ENCODE assay signal across 1 cellular context in the genomic region with DNA sequence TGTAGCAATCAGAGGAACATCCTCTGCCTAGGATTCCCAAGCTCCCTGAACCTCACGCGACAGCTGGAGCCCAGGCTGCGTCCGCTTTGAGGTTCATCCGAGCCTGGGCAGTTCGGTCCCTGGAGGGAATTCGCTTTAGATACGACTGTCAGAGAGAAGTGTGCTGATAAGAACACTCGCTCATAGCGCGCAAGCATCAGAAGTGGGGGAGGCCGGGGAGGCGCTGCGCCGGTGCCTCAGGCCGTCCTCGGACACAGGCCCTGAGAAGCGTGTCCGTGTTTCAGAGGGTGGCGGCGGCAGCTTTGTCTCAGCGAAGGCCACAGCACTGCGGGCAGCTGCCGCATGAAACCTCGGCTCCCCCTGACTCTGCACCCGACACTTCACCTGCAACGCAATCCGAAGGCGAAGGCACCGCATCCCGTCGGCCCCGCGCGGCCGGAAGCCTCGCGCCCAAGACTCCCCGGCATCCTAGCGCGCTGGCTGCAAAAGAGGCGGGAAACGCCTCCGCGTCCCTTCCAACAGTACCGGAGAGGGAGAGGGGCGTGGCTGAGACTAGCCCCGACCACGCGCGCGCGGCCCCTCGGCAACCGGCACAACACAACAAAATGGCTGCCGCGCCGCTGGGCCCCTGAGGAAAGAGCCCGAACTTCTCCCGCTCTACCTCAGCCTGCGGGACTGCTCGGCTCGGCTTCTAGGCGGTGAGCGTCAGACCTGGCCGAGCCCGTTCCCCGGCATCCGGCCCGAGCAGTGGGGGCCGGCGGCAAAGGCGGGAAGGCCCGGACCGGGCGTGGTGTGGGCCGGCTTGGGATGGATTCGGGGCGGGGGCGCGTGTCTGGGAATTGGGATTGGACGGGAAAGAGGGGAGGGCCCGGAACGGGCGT.
TF ChIP-seq lines count a peak whose summit lies in the region.

TSS of gene CNTRL (plus strand) at position 586 of the 881 bp plus-strand sequence. CDS start 13,372 bp downstream, outside the sequence.

TF ChIP-seq in WTC11, 78 proteins besides CTCF, POLR2A, EP300 and RAD21 (continued from another document and continues in another):
- TF ChIP-seq, protein P1, sequence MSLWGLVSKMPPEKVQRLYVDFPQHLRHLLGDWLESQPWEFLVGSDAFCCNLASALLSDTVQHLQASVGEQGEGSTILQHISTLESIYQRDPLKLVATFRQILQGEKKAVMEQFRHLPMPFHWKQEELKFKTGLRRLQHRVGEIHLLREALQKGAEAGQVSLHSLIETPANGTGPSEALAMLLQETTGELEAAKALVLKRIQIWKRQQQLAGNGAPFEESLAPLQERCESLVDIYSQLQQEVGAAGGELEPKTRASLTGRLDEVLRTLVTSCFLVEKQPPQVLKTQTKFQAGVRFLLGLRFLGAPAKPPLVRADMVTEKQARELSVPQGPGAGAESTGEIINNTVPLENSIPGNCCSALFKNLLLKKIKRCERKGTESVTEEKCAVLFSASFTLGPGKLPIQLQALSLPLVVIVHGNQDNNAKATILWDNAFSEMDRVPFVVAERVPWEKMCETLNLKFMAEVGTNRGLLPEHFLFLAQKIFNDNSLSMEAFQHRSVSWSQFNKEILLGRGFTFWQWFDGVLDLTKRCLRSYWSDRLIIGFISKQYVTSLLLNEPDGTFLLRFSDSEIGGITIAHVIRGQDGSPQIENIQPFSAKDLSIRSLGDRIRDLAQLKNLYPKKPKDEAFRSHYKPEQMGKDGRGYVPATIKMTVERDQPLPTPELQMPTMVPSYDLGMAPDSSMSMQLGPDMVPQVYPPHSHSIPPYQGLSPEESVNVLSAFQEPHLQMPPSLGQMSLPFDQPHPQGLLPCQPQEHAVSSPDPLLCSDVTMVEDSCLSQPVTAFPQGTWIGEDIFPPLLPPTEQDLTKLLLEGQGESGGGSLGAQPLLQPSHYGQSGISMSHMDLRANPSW (CRISPR knock-in tag; conservative IDR thresholded peaks at IDR 0.05; ENCODE audit: low read depth) = no peak
- TF ChIP-seq MXD4 (CRISPR knock-in tag; IDR thresholded peaks at IDR 0.05; ENCODE audit: borderline replicate concordance) (no peak), ZNF671 (CRISPR knock-in tag; IDR thresholded peaks at IDR 0.05) (no peak), OVOL2 (CRISPR knock-in tag; IDR thresholded peaks at IDR 0.05; ENCODE audit: borderline replicate concordance) (no peak), NFE2L1 (CRISPR knock-in tag; IDR thresholded peaks at IDR 0.05) (peak; percentile 96), ESRRA (CRISPR knock-in tag; IDR thresholded peaks at IDR 0.05; ENCODE audit: borderline replicate concordance) (peak; percentile 92), NR2C2 (CRISPR knock-in tag; IDR thresholded peaks at IDR 0.05) (peak; percentile 80; the same call in 1 of the 2 replicates), ZNF317 (CRISPR knock-in tag; IDR thresholded peaks at IDR 0.05; ENCODE audit: borderline replicate concordance, low read depth) (peak; percentile 27; the same call in 1 of the 2 replicates), ZNF263 (CRISPR knock-in tag; IDR thresholded peaks at IDR 0.05; ENCODE audit: low read depth) (no peak; the same call in 1 of the 2 replicates), NR1H2 (CRISPR knock-in tag; IDR thresholded peaks at IDR 0.05) (no peak), JUN (CRISPR knock-in tag; IDR thresholded peaks at IDR 0.05) (no peak; the same call in 1 of the 2 replicates), ZNF416 (CRISPR knock-in tag; IDR thresholded peaks at IDR 0.05) (no peak), IRF2 (CRISPR knock-in tag; IDR thresholded peaks at IDR 0.05; ENCODE audit: borderline replicate concordance, low read depth) (peak; percentile 94), GTF2I (CRISPR knock-in tag; conservative IDR thresholded peaks at IDR 0.05) (no peak), ZNF121 (CRISPR knock-in tag; IDR thresholded peaks at IDR 0.05) (peak; percentile 5; the same call in 1 of the 2 replicates), HMGA2 (CRISPR knock-in tag; IDR thresholded peaks at IDR 0.05) (no peak), PRRX2 (CRISPR knock-in tag; IDR thresholded peaks at IDR 0.05) (no peak), ZBTB21 (CRISPR knock-in tag; IDR thresholded peaks at IDR 0.05; ENCODE audit: borderline replicate concordance) (peak; percentile 90), ZNF423 (CRISPR knock-in tag; IDR thresholded peaks at IDR 0.05) (no peak), CBFB (CRISPR knock-in tag; IDR thresholded peaks at IDR 0.05; ENCODE audit: low read depth) (0 out of 2 replicates have a peak, but pooled peaks have one; percentile 61), SOX15 (CRISPR knock-in tag; IDR thresholded peaks at IDR 0.05) (no peak), RORB (CRISPR knock-in tag; IDR thresholded peaks at IDR 0.05) (no peak), TP53 (CRISPR knock-in tag; IDR thresholded peaks at IDR 0.05) (peak; percentile 88), ERG (CRISPR knock-in tag; IDR thresholded peaks at IDR 0.05) (no peak), NFATC4 (CRISPR knock-in tag; IDR thresholded peaks at IDR 0.05) (no peak), ZNF396 (CRISPR knock-in tag; IDR thresholded peaks at IDR 0.05; ENCODE audit: borderline replicate concordance) (no peak), NFYB (CRISPR knock-in tag; conservative IDR thresholded peaks at IDR 0.05; ENCODE audit: low read depth) (peak; percentile 51)
- TF ChIP-seq, protein P2, sequence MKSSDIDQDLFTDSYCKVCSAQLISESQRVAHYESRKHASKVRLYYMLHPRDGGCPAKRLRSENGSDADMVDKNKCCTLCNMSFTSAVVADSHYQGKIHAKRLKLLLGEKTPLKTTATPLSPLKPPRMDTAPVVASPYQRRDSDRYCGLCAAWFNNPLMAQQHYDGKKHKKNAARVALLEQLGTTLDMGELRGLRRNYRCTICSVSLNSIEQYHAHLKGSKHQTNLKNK (CRISPR knock-in tag; IDR thresholded peaks at IDR 0.05) = no peak
- TF ChIP-seq, protein P3, sequence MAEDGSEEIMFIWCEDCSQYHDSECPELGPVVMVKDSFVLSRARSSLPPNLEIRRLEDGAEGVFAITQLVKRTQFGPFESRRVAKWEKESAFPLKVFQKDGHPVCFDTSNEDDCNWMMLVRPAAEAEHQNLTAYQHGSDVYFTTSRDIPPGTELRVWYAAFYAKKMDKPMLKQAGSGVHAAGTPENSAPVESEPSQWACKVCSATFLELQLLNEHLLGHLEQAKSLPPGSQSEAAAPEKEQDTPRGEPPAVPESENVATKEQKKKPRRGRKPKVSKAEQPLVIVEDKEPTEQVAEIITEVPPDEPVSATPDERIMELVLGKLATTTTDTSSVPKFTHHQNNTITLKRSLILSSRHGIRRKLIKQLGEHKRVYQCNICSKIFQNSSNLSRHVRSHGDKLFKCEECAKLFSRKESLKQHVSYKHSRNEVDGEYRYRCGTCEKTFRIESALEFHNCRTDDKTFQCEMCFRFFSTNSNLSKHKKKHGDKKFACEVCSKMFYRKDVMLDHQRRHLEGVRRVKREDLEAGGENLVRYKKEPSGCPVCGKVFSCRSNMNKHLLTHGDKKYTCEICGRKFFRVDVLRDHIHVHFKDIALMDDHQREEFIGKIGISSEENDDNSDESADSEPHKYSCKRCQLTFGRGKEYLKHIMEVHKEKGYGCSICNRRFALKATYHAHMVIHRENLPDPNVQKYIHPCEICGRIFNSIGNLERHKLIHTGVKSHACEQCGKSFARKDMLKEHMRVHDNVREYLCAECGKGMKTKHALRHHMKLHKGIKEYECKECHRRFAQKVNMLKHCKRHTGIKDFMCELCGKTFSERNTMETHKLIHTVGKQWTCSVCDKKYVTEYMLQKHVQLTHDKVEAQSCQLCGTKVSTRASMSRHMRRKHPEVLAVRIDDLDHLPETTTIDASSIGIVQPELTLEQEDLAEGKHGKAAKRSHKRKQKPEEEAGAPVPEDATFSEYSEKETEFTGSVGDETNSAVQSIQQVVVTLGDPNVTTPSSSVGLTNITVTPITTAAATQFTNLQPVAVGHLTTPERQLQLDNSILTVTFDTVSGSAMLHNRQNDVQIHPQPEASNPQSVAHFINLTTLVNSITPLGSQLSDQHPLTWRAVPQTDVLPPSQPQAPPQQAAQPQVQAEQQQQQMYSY (CRISPR knock-in tag; IDR thresholded peaks at IDR 0.05) = peak; percentile 68
- TF ChIP-seq, protein P4, sequence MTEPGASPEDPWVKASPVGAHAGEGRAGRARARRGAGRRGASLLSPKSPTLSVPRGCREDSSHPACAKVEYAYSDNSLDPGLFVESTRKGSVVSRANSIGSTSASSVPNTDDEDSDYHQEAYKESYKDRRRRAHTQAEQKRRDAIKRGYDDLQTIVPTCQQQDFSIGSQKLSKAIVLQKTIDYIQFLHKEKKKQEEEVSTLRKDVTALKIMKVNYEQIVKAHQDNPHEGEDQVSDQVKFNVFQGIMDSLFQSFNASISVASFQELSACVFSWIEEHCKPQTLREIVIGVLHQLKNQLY (CRISPR knock-in tag; IDR thresholded peaks at IDR 0.05) = peak; percentile 90; the same call in 1 of the 2 replicates
- TF ChIP-seq, protein P5, sequence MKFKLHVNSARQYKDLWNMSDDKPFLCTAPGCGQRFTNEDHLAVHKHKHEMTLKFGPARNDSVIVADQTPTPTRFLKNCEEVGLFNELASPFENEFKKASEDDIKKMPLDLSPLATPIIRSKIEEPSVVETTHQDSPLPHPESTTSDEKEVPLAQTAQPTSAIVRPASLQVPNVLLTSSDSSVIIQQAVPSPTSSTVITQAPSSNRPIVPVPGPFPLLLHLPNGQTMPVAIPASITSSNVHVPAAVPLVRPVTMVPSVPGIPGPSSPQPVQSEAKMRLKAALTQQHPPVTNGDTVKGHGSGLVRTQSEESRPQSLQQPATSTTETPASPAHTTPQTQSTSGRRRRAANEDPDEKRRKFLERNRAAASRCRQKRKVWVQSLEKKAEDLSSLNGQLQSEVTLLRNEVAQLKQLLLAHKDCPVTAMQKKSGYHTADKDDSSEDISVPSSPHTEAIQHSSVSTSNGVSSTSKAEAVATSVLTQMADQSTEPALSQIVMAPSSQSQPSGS (CRISPR knock-in tag; IDR thresholded peaks at IDR 0.05; ENCODE audit: borderline replicate concordance, low read depth) = no peak
- TF ChIP-seq, protein P6, sequence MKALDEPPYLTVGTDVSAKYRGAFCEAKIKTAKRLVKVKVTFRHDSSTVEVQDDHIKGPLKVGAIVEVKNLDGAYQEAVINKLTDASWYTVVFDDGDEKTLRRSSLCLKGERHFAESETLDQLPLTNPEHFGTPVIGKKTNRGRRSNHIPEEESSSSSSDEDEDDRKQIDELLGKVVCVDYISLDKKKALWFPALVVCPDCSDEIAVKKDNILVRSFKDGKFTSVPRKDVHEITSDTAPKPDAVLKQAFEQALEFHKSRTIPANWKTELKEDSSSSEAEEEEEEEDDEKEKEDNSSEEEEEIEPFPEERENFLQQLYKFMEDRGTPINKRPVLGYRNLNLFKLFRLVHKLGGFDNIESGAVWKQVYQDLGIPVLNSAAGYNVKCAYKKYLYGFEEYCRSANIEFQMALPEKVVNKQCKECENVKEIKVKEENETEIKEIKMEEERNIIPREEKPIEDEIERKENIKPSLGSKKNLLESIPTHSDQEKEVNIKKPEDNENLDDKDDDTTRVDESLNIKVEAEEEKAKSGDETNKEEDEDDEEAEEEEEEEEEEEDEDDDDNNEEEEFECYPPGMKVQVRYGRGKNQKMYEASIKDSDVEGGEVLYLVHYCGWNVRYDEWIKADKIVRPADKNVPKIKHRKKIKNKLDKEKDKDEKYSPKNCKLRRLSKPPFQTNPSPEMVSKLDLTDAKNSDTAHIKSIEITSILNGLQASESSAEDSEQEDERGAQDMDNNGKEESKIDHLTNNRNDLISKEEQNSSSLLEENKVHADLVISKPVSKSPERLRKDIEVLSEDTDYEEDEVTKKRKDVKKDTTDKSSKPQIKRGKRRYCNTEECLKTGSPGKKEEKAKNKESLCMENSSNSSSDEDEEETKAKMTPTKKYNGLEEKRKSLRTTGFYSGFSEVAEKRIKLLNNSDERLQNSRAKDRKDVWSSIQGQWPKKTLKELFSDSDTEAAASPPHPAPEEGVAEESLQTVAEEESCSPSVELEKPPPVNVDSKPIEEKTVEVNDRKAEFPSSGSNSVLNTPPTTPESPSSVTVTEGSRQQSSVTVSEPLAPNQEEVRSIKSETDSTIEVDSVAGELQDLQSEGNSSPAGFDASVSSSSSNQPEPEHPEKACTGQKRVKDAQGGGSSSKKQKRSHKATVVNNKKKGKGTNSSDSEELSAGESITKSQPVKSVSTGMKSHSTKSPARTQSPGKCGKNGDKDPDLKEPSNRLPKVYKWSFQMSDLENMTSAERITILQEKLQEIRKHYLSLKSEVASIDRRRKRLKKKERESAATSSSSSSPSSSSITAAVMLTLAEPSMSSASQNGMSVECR (CRISPR knock-in tag; IDR thresholded peaks at IDR 0.05; ENCODE audit: borderline replicate concordance) = peak; percentile 90
- TF ChIP-seq, protein P7, sequence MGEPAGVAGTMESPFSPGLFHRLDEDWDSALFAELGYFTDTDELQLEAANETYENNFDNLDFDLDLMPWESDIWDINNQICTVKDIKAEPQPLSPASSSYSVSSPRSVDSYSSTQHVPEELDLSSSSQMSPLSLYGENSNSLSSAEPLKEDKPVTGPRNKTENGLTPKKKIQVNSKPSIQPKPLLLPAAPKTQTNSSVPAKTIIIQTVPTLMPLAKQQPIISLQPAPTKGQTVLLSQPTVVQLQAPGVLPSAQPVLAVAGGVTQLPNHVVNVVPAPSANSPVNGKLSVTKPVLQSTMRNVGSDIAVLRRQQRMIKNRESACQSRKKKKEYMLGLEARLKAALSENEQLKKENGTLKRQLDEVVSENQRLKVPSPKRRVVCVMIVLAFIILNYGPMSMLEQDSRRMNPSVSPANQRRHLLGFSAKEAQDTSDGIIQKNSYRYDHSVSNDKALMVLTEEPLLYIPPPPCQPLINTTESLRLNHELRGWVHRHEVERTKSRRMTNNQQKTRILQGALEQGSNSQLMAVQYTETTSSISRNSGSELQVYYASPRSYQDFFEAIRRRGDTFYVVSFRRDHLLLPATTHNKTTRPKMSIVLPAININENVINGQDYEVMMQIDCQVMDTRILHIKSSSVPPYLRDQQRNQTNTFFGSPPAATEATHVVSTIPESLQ (CRISPR knock-in tag; IDR thresholded peaks at IDR 0.05) = no peak
- TF ChIP-seq, protein P8, sequence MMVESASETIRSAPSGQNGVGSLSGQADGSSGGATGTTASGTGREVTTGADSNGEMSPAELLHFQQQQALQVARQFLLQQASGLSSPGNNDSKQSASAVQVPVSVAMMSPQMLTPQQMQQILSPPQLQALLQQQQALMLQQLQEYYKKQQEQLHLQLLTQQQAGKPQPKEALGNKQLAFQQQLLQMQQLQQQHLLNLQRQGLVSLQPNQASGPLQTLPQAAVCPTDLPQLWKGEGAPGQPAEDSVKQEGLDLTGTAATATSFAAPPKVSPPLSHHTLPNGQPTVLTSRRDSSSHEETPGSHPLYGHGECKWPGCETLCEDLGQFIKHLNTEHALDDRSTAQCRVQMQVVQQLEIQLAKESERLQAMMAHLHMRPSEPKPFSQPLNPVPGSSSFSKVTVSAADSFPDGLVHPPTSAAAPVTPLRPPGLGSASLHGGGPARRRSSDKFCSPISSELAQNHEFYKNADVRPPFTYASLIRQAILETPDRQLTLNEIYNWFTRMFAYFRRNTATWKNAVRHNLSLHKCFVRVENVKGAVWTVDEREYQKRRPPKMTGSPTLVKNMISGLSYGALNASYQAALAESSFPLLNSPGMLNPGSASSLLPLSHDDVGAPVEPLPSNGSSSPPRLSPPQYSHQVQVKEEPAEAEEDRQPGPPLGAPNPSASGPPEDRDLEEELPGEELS (CRISPR knock-in tag; IDR thresholded peaks at IDR 0.05) = peak; percentile 98
